ENCODE assay signal across 1 cellular context in genomic region chr19:1271528-1272422, GRCh38.
A peak's percentile ranks its signal among the peaks of the same experiment; 100 is the strongest.
TF ChIP-seq lines count a peak whose summit lies in the region.

No MANE protein-coding gene starts in this region.

TF ChIP-seq in K562, 482 proteins besides CTCF, POLR2A, EP300 and RAD21 (continued from another document):
- TF ChIP-seq ZNF609 (CRISPR knock-in tag; IDR thresholded peaks at IDR 0.05; ENCODE audit: borderline replicate concordance) (no peak), BDP1 (IDR thresholded peaks at IDR 0.05; ENCODE audit: insufficient read depth, insufficient read length) (no peak), HDAC3 (IDR thresholded peaks at IDR 0.05; ENCODE audit: borderline replicate concordance, partially characterized antibody) (no peak), E4F1 (CRISPR knock-in tag; IDR thresholded peaks at IDR 0.05; ENCODE audit: borderline replicate concordance) (peak; percentile 83; the same call in 1 of the 2 replicates), PHB (CRISPR knock-in tag; IDR thresholded peaks at IDR 0.05) (no peak), THAP12 (CRISPR knock-in tag; IDR thresholded peaks at IDR 0.05) (no peak), CTBP1 (IDR thresholded peaks at IDR 0.05; ENCODE audit: borderline replicate concordance) (no peak), U2AF1 (optimal IDR thresholded peaks at IDR 0.05; ENCODE audit: low read depth, low read length) (no peak), POLR3A (IDR thresholded peaks at IDR 0.05; ENCODE audit: borderline replicate concordance, extremely low read depth, insufficient read depth, insufficient read length) (no peak), CHD1 (IDR thresholded peaks at IDR 0.05; ENCODE audit: low read length) (peak; percentile 75), ZFP30 (CRISPR knock-in tag; IDR thresholded peaks at IDR 0.05; ENCODE audit: borderline replicate concordance) (no peak), THRA (IDR thresholded peaks at IDR 0.05) (no peak), HMGXB4 (CRISPR knock-in tag; IDR thresholded peaks at IDR 0.05) (peak; percentile 45; the same call in 1 of the 2 replicates), IRF2 (CRISPR knock-in tag; IDR thresholded peaks at IDR 0.05) (no peak), ZNF224 (CRISPR knock-in tag; IDR thresholded peaks at IDR 0.05) (no peak), ADNP (tag; IDR thresholded peaks at IDR 0.05) (no peak), ETV5 (CRISPR knock-in tag; IDR thresholded peaks at IDR 0.05; ENCODE audit: low read depth) (no peak), ETV1 (tag; conservative IDR thresholded peaks at IDR 0.05; ENCODE audit: low read depth) (no peak), ZNF655 (CRISPR knock-in tag; IDR thresholded peaks at IDR 0.05) (no peak)
TF ChIP-seq in K562: peak in this region for 55.
